Comparison of ENCODE assay signal across 8 cellular contexts in genomic region chr5:176629853-176630680, GRCh38. TPM values are rescaled to one million over a fixed set of nuclear protein-coding genes. Genes with fewer than 3 reads are reported as not detected.
DNase-seq lines count a peak whose midpoint lies in the region; ATAC-seq, FAIRE-seq and TF ChIP-seq lines count a peak whose summit lies in the region.

TSS of gene EIF4E1B (plus strand) at chr5:176630675. CDS start at chr5:176642788, 12,113 bp downstream.
TSS of gene SNCB (minus strand) at chr5:176630534. CDS start at chr5:176629654, 880 bp downstream.

- 5% methylated on average over 24 of the region's 94 CpGs for WGBS in K562 (ENCODE audit: insufficient coverage, low coverage, missing lambda C conversion rate)

- peak within 1 kb of the TSS; percentile 27 for H3K4me3 ChIP-seq in HEK293 (ENCODE audit: low read depth, low read length)
- peak within 1 kb of the TSS; percentile 70 for H3K4me3 ChIP-seq in NT2/D1 (ENCODE audit: insufficient read length, low read depth)
- no peak within 1 kb of the TSS for H3K4me3 ChIP-seq in K562

- no peak within 1 kb of the TSS for H3K4me2 ChIP-seq in K562 (ENCODE audit: insufficient read depth, low read length)

- no peak for TF ChIP-seq EP300 in K562 (IDR thresholded peaks at IDR 0.05; ENCODE audit: low read length)

- H3K4me1 ChIP-seq in HEK293 (ENCODE audit: control insufficient read depth, insufficient read depth, low read length) (peaks cover 6% of the 10 kb centered on the region; the same call in 1 of the 2 replicates), NT2/D1 (ENCODE audit: insufficient read depth, insufficient read length) (peaks cover 5% of the 10 kb centered on the region), K562 (replicated peaks in 1 of 2; ENCODE audit: control insufficient read depth in 2 of 2, insufficient read depth in 2 of 2, low read length in 2 of 2) (peaks cover 0 to 23% of the 10 kb centered on the region in 2 experiments; a peak in 2 of 5 replicates)

- TF ChIP-seq RAD21 in K562 (CRISPR knock-in tag; conservative IDR thresholded peaks at IDR 0.05 in 1 of 2, IDR thresholded peaks at IDR 0.05 in 1 of 2) = no peak

- no peaks in the 10 kb centered on the region for H3K9me1 ChIP-seq in K562 (ENCODE audit: control insufficient read depth, insufficient read depth, low read length)

- FAIRE-seq in K562 (lab: Jason Lieb, UNC) = no peak

- in situ Hi-C loops in K562 (cut with MboI) = no loop called here

- H3K27ac ChIP-seq in HEK293 (ENCODE audit: extremely low read depth, low read depth, low read length) (no peak within 1 kb of the TSS), K562 (ENCODE audit: extremely low read depth, low read depth, low read length) (no peak within 1 kb of the TSS)

- TF ChIP-seq CTCF in HEK293 (tag by site-specific recombination; IDR thresholded peaks at IDR 0.05) (no peak), K562 (IDR thresholded peaks at IDR 0.05 in 2 of 3, conservative IDR thresholded peaks at IDR 0.05 in 1 of 3; ENCODE audit: insufficient read depth in 2 of 3, low read depth in 1 of 3, low read length in 3 of 3) (no peak)

- TF ChIP-seq POLR2A in K562 (conservative IDR thresholded peaks at IDR 0.05) = no peak

- no peaks in the 10 kb centered on the region for H3K79me2 ChIP-seq in K562 (ENCODE audit: control insufficient read depth, insufficient read depth, low read length)

- peaks cover 39% of the 10 kb centered on the region for H3K27me3 ChIP-seq in NT2/D1 (ENCODE audit: insufficient read depth, insufficient read length)
- peaks cover 49 to 81% of the 10 kb centered on the region in 2 experiments for H3K27me3 ChIP-seq in K562 (ENCODE audit: control insufficient read depth in 2 of 2, insufficient read depth in 2 of 2, low read length in 2 of 2)

- intact Hi-C loops in K562 (cut with micrococcal nuclease) = no loop called here

- H3K36me3 ChIP-seq in HEK293 (ENCODE audit: control insufficient read depth in 2 of 2, insufficient read depth in 1 of 2, low read length in 2 of 2) = no peaks in the 10 kb centered on the region
- H3K36me3 ChIP-seq in NT2/D1 (ENCODE audit: insufficient read depth, insufficient read length, low read length) = no peaks in the 10 kb centered on the region
- no peaks in the 10 kb centered on the region for H3K36me3 ChIP-seq in K562 (ENCODE audit: control insufficient read depth, insufficient read depth, low read length)

- CTCF ChIA-PET in HEK293 (lab: Yijun Ruan, JAX) = interaction anchor here (0.6 to 1.1 kb wide), 6 partner anchors 28 to 680 kb away, joined by 3 to 4 read pairs (median 3); no protein-coding TSS in a partner anchor
- CTCF ChIA-PET in K562 (lab: Yijun Ruan, JAX; ENCODE audit: low intra/inter-chr PET ratio) = no interaction called here

- DNase-seq in DMS 273 treated with DMSO at 0.1 percent for 48 hours (lab: John Stamatoyannopoulos, UW) (peak; percentile 10), NT2/D1 (ENCODE audit: low read depth, low spot score) (no peak), K562 (ENCODE audit: extremely low read depth in 1 of 4, low spot score in 3 of 4) (peak; percentile 72 to 89 (median 80)), islet precursor cell (peak; percentile 76), NK-92 (lab: John Stamatoyannopoulos, UW; ENCODE audit: unreplicated experiment) (no peak)
- peak; percentile 46 to 55 for DNase-seq in stimulated activated CD4-positive, alpha-beta T cell treated with anti-CD3 and anti-CD28 coated beads, Interleukin-4, amount 100 ng/mL, for 4 hours

- ATAC-seq in K562 = peak; percentile 96
- no peak for ATAC-seq in GM21423 (IDR thresholded peaks at IDR 0.05; ENCODE audit: unreplicated experiment)

- H3K9ac ChIP-seq in NT2/D1 (ENCODE audit: insufficient read length, low read depth) (peak within 1 kb of the TSS; percentile 70), K562 (ENCODE audit: insufficient read depth in 1 of 2, low read depth in 2 of 2, low read length in 2 of 2) (peak within 1 kb of the TSS in 1 of 2 experiments; percentile 4; a peak in 2 of 4 replicates)

- POLR2A ChIA-PET in HEK293 (lab: Yijun Ruan, JAX) = interaction anchor here (0.7 to 2.0 kb wide), 6 partner anchors 9 to 94 kb away, joined by 3 to 10 read pairs (median 4); partner anchors contain the start of genes RNF44 and TSPAN17
- POLR2A ChIA-PET in K562 (lab: Yijun Ruan, JAX) = interaction anchor here (1.0 kb wide), 1 partner anchor 9 kb away, joined by 4 read pairs; no protein-coding TSS in a partner anchor

- no TSS peak for BruUV-seq in K562 (replicated peaks; lab: Mats Ljungman, UMichigan)

- peaks cover 13% of the 10 kb centered on the region; the same call in 1 of the 2 replicates for H4K20me1 ChIP-seq in K562 (replicated peaks; ENCODE audit: control insufficient read depth, insufficient read depth, low read length)

- no peak within 1 kb of the TSS for H2AFZ ChIP-seq in K562 (ENCODE audit: low read depth, low read length)

- H3K9me3 ChIP-seq in HEK293 (ENCODE audit: control insufficient read depth, insufficient read depth, low read depth, low read length) = no peaks in the 10 kb centered on the region
- no peaks in the 10 kb centered on the region for H3K9me3 ChIP-seq in NT2/D1 (ENCODE audit: insufficient read depth, low read length)
- no peaks in the 10 kb centered on the region for H3K9me3 ChIP-seq in K562 (replicated peaks; ENCODE audit: control insufficient read depth, insufficient read depth, low read depth, low read length)

TF ChIP-seq in HEK293, 187 proteins besides CTCF, POLR2A, EP300 and RAD21 (continues in another document):
- peak; percentile 78 for TF ChIP-seq KLF1 (tag by site-specific recombination; IDR thresholded peaks at IDR 0.05)
- no peak for TF ChIP-seq ZNF473 (tag by site-specific recombination; IDR thresholded peaks at IDR 0.05)
- no peak for TF ChIP-seq ZNF426 (tag by site-specific recombination; IDR thresholded peaks at IDR 0.05)
- no peak for TF ChIP-seq ZNF155 (tag by site-specific recombination; IDR thresholded peaks at IDR 0.05)
- TF ChIP-seq GLI2 (tag by site-specific recombination; IDR thresholded peaks at IDR 0.05; ENCODE audit: borderline replicate concordance, low read depth) = no peak

TF ChIP-seq in K562, 482 proteins besides CTCF, POLR2A, EP300 and RAD21 (continues in another document):
- peak; percentile 9; the same call in 1 of the 2 replicates for TF ChIP-seq CXXC5 (CRISPR knock-in tag; IDR thresholded peaks at IDR 0.05)
- TF ChIP-seq NR0B1 (IDR thresholded peaks at IDR 0.05; ENCODE audit: partially characterized antibody) = no peak
- TF ChIP-seq FOSL1 (tag; conservative IDR thresholded peaks at IDR 0.05) = no peak
- TF ChIP-seq MCM2 (IDR thresholded peaks at IDR 0.05; ENCODE audit: low read depth) = no peak
- no peak for TF ChIP-seq SRSF1 (IDR thresholded peaks at IDR 0.05; ENCODE audit: low read depth, low read length)
- TF ChIP-seq HDAC6 (IDR thresholded peaks at IDR 0.05; ENCODE audit: low read depth, low read length) = peak; percentile 20; the same call in 1 of the 2 replicates

RNA-seq across cellular contexts. Expression of gene EIF4E1B, which starts in this region (rescaled TPM):
- not detected in 2 replicates for total RNA-seq in K562 (2011; cell fraction: chromatin; rRNA removed; ENCODE audit: low replicate concordance)
- total RNA-seq in K562 (2011; cell fraction: nucleolus; rRNA removed) = not detected in 2 replicates
- total RNA-seq in K562 (2011; cell fraction: nucleoplasm; rRNA removed) = not detected in 2 replicates
- total RNA-seq in K562 (2014; rRNA removed) (not detected in 2 replicates), K562 (2014; rRNA removed; fragmentation: Illumina TruSeq; extraction: Trizol) (not detected in 2 replicates), K562 (2015; rRNA removed; fragmentation: Illumina TruSeq; extraction: Trizol) (not detected in 2 replicates), K562 (2021) (not detected in 2 replicates)
- polyA plus RNA-seq in K562 (2011; rRNA removed) (0.04 TPM in 1 of 2 replicates, not detected in the other), K562 (2014; fragmentation: Illumina TruSeq; extraction: Trizol) (not detected in 2 replicates), K562 (2014; fragmentation: Nextera tagmentation; extraction: Ambion mirVana) (not detected), K562 (2014; rRNA removed) (not detected in 2 replicates)
- not detected in 2 replicates for polyA plus RNA-seq in K562 (2011; cell fraction: cytosol; rRNA removed)
- polyA plus RNA-seq in K562 (2011; cell fraction: nucleus; rRNA removed) = 0.20 TPM in 1 of 2 replicates, not detected in the other
- polyA plus RNA-seq in K562 (2012) = not detected in 2 replicates
- not detected in 2 replicates for polyA minus RNA-seq in K562 (2011; rRNA and poly(A)+ RNA removed)
- polyA minus RNA-seq in K562 (2011; cell fraction: cytosol; rRNA and poly(A)+ RNA removed) = not detected in 2 replicates
- polyA minus RNA-seq in K562 (2011; cell fraction: nucleus; rRNA and poly(A)+ RNA removed) = not detected in 2 replicates

RNA-seq across cellular contexts. Expression of gene SNCB, which starts in this region (rescaled TPM):
- total RNA-seq in K562 (2011; cell fraction: chromatin; rRNA removed; ENCODE audit: low replicate concordance) = not detected in 2 replicates
- not detected in 2 replicates for total RNA-seq in K562 (2011; cell fraction: nucleolus; rRNA removed)
- not detected in 2 replicates for total RNA-seq in K562 (2011; cell fraction: nucleoplasm; rRNA removed)
- 0.29 TPM in 1 of 2 replicates, not detected in the other for total RNA-seq in K562 (2014; rRNA removed)
- total RNA-seq in K562 (2014; rRNA removed; fragmentation: Illumina TruSeq; extraction: Trizol) = not detected in 2 replicates
- not detected in 2 replicates for total RNA-seq in K562 (2015; rRNA removed; fragmentation: Illumina TruSeq; extraction: Trizol)
- total RNA-seq in K562 (2021) = not detected in 2 replicates
- polyA plus RNA-seq in K562 (2011; rRNA removed) = 0.11 TPM in 1 of 2 replicates, not detected in the other
- 0.13 TPM in 1 of 2 replicates, not detected in the other for polyA plus RNA-seq in K562 (2011; cell fraction: cytosol; rRNA removed)
- 0.11 TPM in 2 replicates for polyA plus RNA-seq in K562 (2011; cell fraction: nucleus; rRNA removed)
- polyA plus RNA-seq in K562 (2012) = not detected in 2 replicates
- polyA plus RNA-seq in K562 (2014; fragmentation: Illumina TruSeq; extraction: Trizol) = not detected in 2 replicates
- polyA plus RNA-seq in K562 (2014; fragmentation: Nextera tagmentation; extraction: Ambion mirVana) = not detected
- polyA plus RNA-seq in K562 (2014; rRNA removed) = not detected in 2 replicates
- polyA minus RNA-seq in K562 (2011; rRNA and poly(A)+ RNA removed) = not detected in 2 replicates
- polyA minus RNA-seq in K562 (2011; cell fraction: cytosol; rRNA and poly(A)+ RNA removed) = not detected in 2 replicates
- polyA minus RNA-seq in K562 (2011; cell fraction: nucleus; rRNA and poly(A)+ RNA removed) = not detected in 2 replicates

Comparison
In these comparisons a context has a peak if more than half of its experiments do, and no peak if none do; other contexts are left out.
1. Peak in DNase-seq and ATAC-seq in K562; RNA of the genes that start here not detected or under 1 TPM.
2. DNase-seq: peak in DMS 273 treated with DMSO at 0.1 percent for 48 hours (single experiment), islet precursor cell (single experiment) and stimulated activated CD4-positive, alpha-beta T cell treated with anti-CD3 and anti-CD28 coated beads, Interleukin-4, amount 100 ng/mL, for 4 hours (2 of 2); none in NT2/D1 (single experiment) and NK-92 (single experiment).